In genomic region chr16:88306860-88307545, GRCh38 we compare ENCODE assay signal across 1 cellular context.
TF ChIP-seq lines count a peak whose summit lies in the region.

No MANE protein-coding gene starts in this region.

TF ChIP-seq in K562, 482 proteins besides CTCF, POLR2A, EP300 and RAD21 (continued from another document):
- TF ChIP-seq NFATC3 (IDR thresholded peaks at IDR 0.05) (no peak), SAFB (IDR thresholded peaks at IDR 0.05; ENCODE audit: borderline replicate concordance, low read depth, low read length) (no peak), RBM22 (IDR thresholded peaks at IDR 0.05; ENCODE audit: low read depth, low read length, poor library complexity, severe bottlenecking) (no peak), SRSF1 (IDR thresholded peaks at IDR 0.05; ENCODE audit: low read depth, low read length) (no peak), JUND (IDR thresholded peaks at IDR 0.05; ENCODE audit: borderline replicate concordance, low read depth, low read length) (0 out of 2 replicates have a peak, but pooled peaks have one; percentile 19), JUND (tag; IDR thresholded peaks at IDR 0.05; ENCODE audit: borderline replicate concordance, low read depth, low read length) (no peak), RUNX1 (IDR thresholded peaks at IDR 0.05; ENCODE audit: low read depth) (no peak), NCOA1 (IDR thresholded peaks at IDR 0.05; ENCODE audit: low read depth) (no peak), GABPA (tag; conservative IDR thresholded peaks at IDR 0.05; ENCODE audit: low read depth) (0 out of 2 replicates have a peak, but pooled peaks have one; percentile 24), ZNF740 (CRISPR knock-in tag; IDR thresholded peaks at IDR 0.05) (no peak), ZNF740 (tag; IDR thresholded peaks at IDR 0.05) (no peak), CREB3L1 (IDR thresholded peaks at IDR 0.05; ENCODE audit: borderline replicate concordance, low read depth) (no peak), ZBTB1 (CRISPR knock-in tag; IDR thresholded peaks at IDR 0.05; ENCODE audit: borderline replicate concordance, low read depth) (no peak), IRF2 (CRISPR knock-in tag; IDR thresholded peaks at IDR 0.05) (no peak), CEBPG (CRISPR knock-in tag; IDR thresholded peaks at IDR 0.05) (no peak), CEBPG (tag; conservative IDR thresholded peaks at IDR 0.05 in 1 of 2, IDR thresholded peaks at IDR 0.05 in 1 of 2) (peak; percentile 49 to 71), ATF2 (CRISPR knock-in tag; IDR thresholded peaks at IDR 0.05) (no peak), ARHGAP35 (IDR thresholded peaks at IDR 0.05; ENCODE audit: partially characterized antibody) (no peak), YY1 (IDR thresholded peaks at IDR 0.05; ENCODE audit: borderline replicate concordance in 1 of 3, control insufficient read depth in 1 of 3, extremely low read depth in 1 of 3, insufficient read depth in 3 of 3, insufficient read length in 1 of 3, insufficient replicate concordance in 2 of 3, low read depth in 1 of 3, low read length in 2 of 3) (no peak), ZNF764 (CRISPR knock-in tag; IDR thresholded peaks at IDR 0.05; ENCODE audit: low read depth) (no peak), ELF4 (CRISPR knock-in tag; IDR thresholded peaks at IDR 0.05) (0 out of 2 replicates have a peak, but pooled peaks have one; percentile 53)
TF ChIP-seq in K562: peak in this region for 26.
